In the genomic region with DNA sequence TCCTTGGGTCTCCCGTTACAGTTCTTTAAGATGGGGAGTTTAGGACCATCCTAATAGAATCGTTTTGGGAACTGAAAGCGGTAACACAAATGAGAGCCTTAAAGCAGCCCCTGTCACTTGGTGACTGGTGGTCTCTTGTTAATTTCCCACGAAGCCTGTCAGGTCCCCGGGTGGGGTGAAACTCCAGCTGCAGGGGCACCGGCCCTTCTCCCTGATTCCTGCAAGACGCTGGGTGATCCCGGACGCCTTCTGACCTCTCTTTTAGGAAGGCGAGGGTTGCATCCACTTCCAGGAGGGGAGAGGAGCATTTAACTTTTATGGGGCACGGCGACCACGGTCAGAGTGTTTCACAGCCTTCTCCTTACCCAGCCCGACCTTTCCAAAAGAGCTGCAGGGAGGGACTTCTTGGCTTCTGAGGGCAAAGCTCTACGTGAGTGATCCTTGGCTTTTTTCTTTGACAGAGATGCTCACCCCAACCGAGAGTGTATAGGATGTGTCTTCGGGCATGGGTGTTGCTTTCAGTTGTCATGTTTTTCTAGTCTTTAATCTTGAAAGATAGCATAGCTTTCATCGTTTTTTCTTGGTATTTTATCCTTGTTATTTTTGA, we compare ENCODE assay signal across 8 cellular contexts. TPM values are rescaled to one million over a fixed set of nuclear protein-coding genes. Genes with fewer than 3 reads are reported as not detected.
DNase-seq lines count a peak whose midpoint lies in the region; ATAC-seq and TF ChIP-seq lines count a peak whose summit lies in the region.

No MANE protein-coding gene starts in this region.

- H3K4me3 ChIP-seq in GM12875 (ENCODE audit: low read depth, low read length) (peak overlapping the region; percentile 69), left ventricle myocardium inferior (peak overlapping the region; percentile 88), skeletal muscle satellite cell (ENCODE audit: low read length) (peak overlapping the region; percentile 88)

- peak overlapping the region; percentile 95 for H3K9ac ChIP-seq in skeletal muscle satellite cell (ENCODE audit: low read depth, low read length)

- DNase-seq in activated CD8-positive, alpha-beta memory T cell treated with anti-CD3 and anti-CD28 coated beads, Interleukin-2, amount 50 U/mL, for 48 hours = peak; percentile 55
- DNase-seq in left ventricle myocardium inferior (no peak), DMS153 treated with DMSO at 0.1 percent for 48 hours (lab: John Stamatoyannopoulos, UW; ENCODE audit: unreplicated experiment) (no peak), NCI-H2227 (lab: John Stamatoyannopoulos, UW; ENCODE audit: unreplicated experiment) (no peak), GM19238 (ENCODE audit: insufficient read length, low spot score) (no peak)

- H3K9me3 ChIP-seq in left ventricle myocardium inferior (replicated peaks) (peaks cover 30% of the 10 kb centered on the region), skeletal muscle satellite cell (replicated peaks; ENCODE audit: low read length) (peaks cover 5% of the 10 kb centered on the region)

- peak; percentile 26 for ATAC-seq in HG03175 (IDR thresholded peaks at IDR 0.05; ENCODE audit: unreplicated experiment)

- intact Hi-C loops in left ventricle myocardium inferior (cut with micrococcal nuclease) = no loop called here

- peak overlapping the region; percentile 98 for H3K4me2 ChIP-seq in skeletal muscle satellite cell (ENCODE audit: low read length)

- TF ChIP-seq CTCF in GM12875 (IDR thresholded peaks at IDR 0.05; ENCODE audit: borderline replicate concordance, insufficient read depth, low read depth, low read length) = no peak
- TF ChIP-seq CTCF in left ventricle myocardium inferior (IDR thresholded peaks at IDR 0.05; ENCODE audit: borderline replicate concordance) = no peak

- H3K36me3 ChIP-seq in left ventricle myocardium inferior (peaks cover 42% of the 10 kb centered on the region), skeletal muscle satellite cell (ENCODE audit: insufficient read depth, low read length) (peaks cover 18% of the 10 kb centered on the region)

- peak overlapping the region; percentile 86 for H3K27ac ChIP-seq in left ventricle myocardium inferior (replicated peaks)

- H3K27me3 ChIP-seq in left ventricle myocardium inferior (ENCODE audit: low read depth) (no peaks in the 10 kb centered on the region), skeletal muscle satellite cell (ENCODE audit: control insufficient read depth, insufficient read depth, low read length) (no peaks in the 10 kb centered on the region)

- peaks cover 31% of the 10 kb centered on the region for H3K4me1 ChIP-seq in left ventricle myocardium inferior
- peaks cover 8% of the 10 kb centered on the region for H3K4me1 ChIP-seq in skeletal muscle satellite cell (ENCODE audit: control insufficient read depth, insufficient read depth, low read length)

RNA-seq across cellular contexts. Expression of gene ZNF225, which starts 0.7 kb away (rescaled TPM):
- 2.6 TPM for total RNA-seq in left ventricle myocardium inferior
- total RNA-seq in skeletal muscle satellite cell (2012; rRNA removed) = 3.3 and 4.1 TPM in 2 replicates

RNA-seq across cellular contexts. Expression of gene ZNF224, which starts 19.7 kb away (rescaled TPM):
- 13.6 TPM for total RNA-seq in left ventricle myocardium inferior
- total RNA-seq in skeletal muscle satellite cell (2012; rRNA removed) = 11.7 and 15.5 TPM in 2 replicates

RNA-seq across cellular contexts. Expression of gene ZNF234, which starts 27.5 kb away (rescaled TPM):
- 8.7 TPM for total RNA-seq in left ventricle myocardium inferior
- 6.3 and 10.0 TPM in 2 replicates for total RNA-seq in skeletal muscle satellite cell (2012; rRNA removed)

RNA-seq across cellular contexts. Expression of gene ZNF284, which starts 41.9 kb away (rescaled TPM):
- total RNA-seq in left ventricle myocardium inferior = 1.9 TPM
- 1.7 and 3.0 TPM in 2 replicates for total RNA-seq in skeletal muscle satellite cell (2012; rRNA removed)

RNA-seq across cellular contexts. Expression of gene ZNF226, which starts 51.0 kb away (rescaled TPM):
- total RNA-seq in left ventricle myocardium inferior = 17.8 TPM
- total RNA-seq in skeletal muscle satellite cell (2012; rRNA removed) = 12.7 and 20.3 TPM in 2 replicates
